In the genomic region with DNA sequence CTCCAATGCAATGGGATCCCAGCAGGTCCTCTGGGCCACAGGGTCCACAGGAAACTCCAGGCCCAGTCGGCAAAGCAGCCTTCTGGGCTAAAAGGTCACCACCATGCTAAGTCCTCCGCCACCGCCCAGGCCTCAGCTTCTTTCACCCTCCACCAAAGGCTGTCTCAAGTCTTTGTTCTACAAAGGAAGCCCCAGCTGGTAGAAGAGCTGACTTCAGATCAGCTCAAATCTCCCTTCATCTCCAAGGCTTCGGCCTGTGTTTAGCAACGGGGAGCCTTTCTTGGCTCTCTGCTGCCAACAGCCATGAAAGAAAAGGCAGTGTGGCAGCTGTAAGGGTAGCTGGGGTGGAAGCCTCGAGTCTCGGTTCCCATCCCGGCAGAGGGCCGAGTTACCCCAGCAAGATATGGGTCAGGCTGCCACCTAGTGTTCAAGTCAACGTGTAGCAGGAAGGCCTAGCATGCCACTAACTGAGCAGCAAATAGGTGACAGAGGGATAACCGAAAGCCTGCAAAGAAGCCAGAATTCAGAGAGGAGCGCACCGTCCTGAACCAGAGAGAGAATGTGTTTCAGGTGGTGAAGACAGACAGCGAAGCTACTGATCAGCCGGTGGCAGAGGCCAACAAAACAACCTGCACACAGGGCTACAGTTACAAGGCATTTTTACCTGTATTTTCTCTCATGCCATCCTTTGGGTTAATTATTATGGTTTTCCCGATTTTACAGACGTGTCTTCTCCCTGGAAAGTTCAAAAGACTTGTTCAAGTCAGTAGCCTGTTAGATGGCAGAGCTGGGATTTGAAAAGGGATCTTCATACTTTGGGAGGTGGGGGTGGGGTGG, we compare ENCODE assay signal across 9 cellular contexts. TPM values are rescaled to one million over a fixed set of nuclear protein-coding genes. Genes with fewer than 3 reads are reported as not detected.
DNase-seq lines count a peak whose midpoint lies in the region; ATAC-seq, FAIRE-seq and TF ChIP-seq lines count a peak whose summit lies in the region.
"Had no signal": no experiment of that assay in that cellular context is flagged by ENCODE, and none has a peak within 500 bp of the region (broad histone marks: within the 10 kb centered on the region; RNA-seq: fewer than 3 reads in every experiment).

No MANE protein-coding gene starts in this region.

- H3K4me1 ChIP-seq in Peyer's patch (no peaks in the 10 kb centered on the region), pancreas (no peaks in the 10 kb centered on the region), transverse colon (peaks cover 0 to 4% (median 0%) of the 10 kb centered on the region in 4 donors)

- DNase-seq in DMS114 treated with DMSO at 0.1 percent for 48 hours (lab: John Stamatoyannopoulos, UW; ENCODE audit: unreplicated experiment) (peak; percentile 93), HT-29 (ENCODE audit: low spot score) (peak; percentile 82), Peyer's patch (peak in 2 of 3 donors; percentile 61 to 82), fibroblast of the aortic adventitia (ENCODE audit: low read depth) (peak; percentile 81), pancreas (peak; percentile 58 to 83 (median 71)), transverse colon (peak; percentile 67)
- peak; percentile 58 for DNase-seq in activated T-cell treated with anti-CD3 and anti-CD28 coated beads, Interleukin-2, amount 50 U/mL, for 4 hours

- intact Hi-C loops in pancreas (cut with DNase I) (loop anchor here in 2 of 3 donors (5.0 to 10.0 kb wide), 2 partner anchors 249 to 386 kb away; no protein-coding TSS in a partner anchor), transverse colon (cut with DNase I; ENCODE audit: low total_unique reads) (no loop called here)

- no peak for TF ChIP-seq EP300 in transverse colon (IDR thresholded peaks at IDR 0.05; ENCODE audit: low read depth)

- WGBS in pancreas, 2 donors: 21 to 25% methylated on average over 17 of the region's 17 CpGs
- WGBS in transverse colon (ENCODE audit: low coverage in 1 of 2), 2 donors: 37 to 49% methylated on average over 3 to 17 of the region's 17 CpGs

- H3K9me3 Mint-ChIP-seq in activated T-cell treated with anti-CD3 and anti-CD28 coated beads, Interleukin-2, amount 50 U/mL, for 4 hours: no peaks in the 10 kb centered on the region

- in situ Hi-C loops in transverse colon (cut with MboI; ENCODE audit: low pct_ligation_motif_present in 1 of 4, low pct_unique_long_range_greater_than_20kb in 1 of 4, low sequenced_read_pairs in 3 of 4): loop anchor here in 1 of 4 donors (10.0 kb wide), 1 partner anchor 386 kb away; no protein-coding TSS in a partner anchor

- H3K36me3 ChIP-seq in Peyer's patch (no peaks in the 10 kb centered on the region), pancreas (no peaks in the 10 kb centered on the region), transverse colon (no peaks in the 10 kb centered on the region)

- H3K4me3 ChIP-seq in Peyer's patch (no peak overlapping the region), fibroblast of the aortic adventitia (ENCODE audit: low read depth, low read length) (no peak overlapping the region), pancreas (no peak overlapping the region), transverse colon (no peak overlapping the region)

- peaks cover 3% of the 10 kb centered on the region for H3K4me1 Mint-ChIP-seq in activated T-cell treated with anti-CD3 and anti-CD28 coated beads, Interleukin-2, amount 50 U/mL, for 4 hours (ENCODE audit: low read depth)

- TF ChIP-seq CTCF in Peyer's patch (IDR thresholded peaks at IDR 0.05) (peak; percentile 29 to 88 (median 66)), fibroblast of the aortic adventitia (IDR thresholded peaks at IDR 0.05; ENCODE audit: insufficient read depth, low read length) (peak; percentile 90), pancreas (IDR thresholded peaks at IDR 0.05) (peak; percentile 75 to 85 (median 78)), transverse colon (IDR thresholded peaks at IDR 0.05) (peak; percentile 62 to 78 (median 74))

- no peak for TF ChIP-seq POLR2A in Peyer's patch (IDR thresholded peaks at IDR 0.05)
- TF ChIP-seq POLR2A in transverse colon (IDR thresholded peaks at IDR 0.05): no peak

- no peak for FAIRE-seq in pancreas (lab: Jason Lieb, UNC)
- FAIRE-seq: colon had no signal

- H3K9me3 ChIP-seq in Peyer's patch (no peaks in the 10 kb centered on the region), pancreas (no peaks in the 10 kb centered on the region), transverse colon (no peaks in the 10 kb centered on the region)

- H3K27me3 ChIP-seq in Peyer's patch: no peaks in the 10 kb centered on the region
- no peaks in the 10 kb centered on the region for H3K27me3 ChIP-seq in pancreas
- no peaks in the 10 kb centered on the region for H3K27me3 ChIP-seq in transverse colon

- ATAC-seq in GM21390 (IDR thresholded peaks at IDR 0.05; ENCODE audit: unreplicated experiment): peak; percentile 84
- ATAC-seq in activated T-cell treated with anti-CD3 and anti-CD28 coated beads, Interleukin-2, amount 50 U/mL, for 4 hours: peak; percentile 95 to 96
- peak; percentile 92 to 99 (median 96) for ATAC-seq in pancreas

- H3K4me3 Mint-ChIP-seq in activated T-cell treated with anti-CD3 and anti-CD28 coated beads, Interleukin-2, amount 50 U/mL, for 4 hours: no peak overlapping the region

- H3K27ac ChIP-seq in Peyer's patch: no peak overlapping the region
- H3K27ac ChIP-seq in pancreas: no peak overlapping the region
- H3K27ac ChIP-seq in transverse colon: no peak overlapping the region

- no peaks in the 10 kb centered on the region for H3K36me3 Mint-ChIP-seq in activated T-cell treated with anti-CD3 and anti-CD28 coated beads, Interleukin-2, amount 50 U/mL, for 4 hours (ENCODE audit: insufficient read depth)

- peaks cover 22% of the 10 kb centered on the region for H3K27me3 Mint-ChIP-seq in activated T-cell treated with anti-CD3 and anti-CD28 coated beads, Interleukin-2, amount 50 U/mL, for 4 hours (ENCODE audit: low read depth)

RNA-seq across cellular contexts. Expression of a gene that starts 26.8 kb away (rescaled TPM):
- not detected in 2 replicates for total RNA-seq in HT-29 (2014; rRNA removed; shearing (Covaris generic))
- under 1 TPM in 1 of 4 donors, not detected in 3; 0.67 TPM for total RNA-seq in Peyer's patch
- not detected for total RNA-seq in activated T-cell treated with anti-CD3 and anti-CD28 coated beads, Interleukin-2, amount 50 U/mL, for 4 hours
- not detected in 2 replicates for total RNA-seq in fibroblast of the aortic adventitia (ENCODE audit: low replicate concordance)
- total RNA-seq in pancreas: not detected
- under 1 TPM; 0.52 to 0.76 TPM for polyA plus RNA-seq in pancreas
- total RNA-seq in transverse colon: not detected
